Comparison of ENCODE assay signal across 27 cellular contexts in the genomic region with DNA sequence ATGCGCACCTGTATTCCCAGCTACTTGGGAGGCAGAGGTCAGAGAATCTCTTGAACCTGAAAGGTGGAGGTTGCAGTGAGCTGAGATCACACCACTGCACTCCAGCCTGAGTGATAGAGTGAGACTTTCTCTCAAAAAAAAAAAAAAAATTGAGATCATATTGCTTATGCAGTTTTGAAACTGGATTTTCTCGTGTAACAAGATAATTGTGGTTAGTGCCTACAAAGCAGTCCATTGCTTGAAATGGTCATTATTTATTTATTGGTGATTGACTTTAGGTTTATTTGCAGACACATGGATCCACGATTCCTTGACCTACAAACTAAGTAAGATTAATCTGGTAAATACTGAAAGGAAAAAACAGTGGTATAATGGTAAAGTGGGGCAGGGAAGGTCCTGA.
"Had no signal": no experiment of that assay in that cellular context is flagged by ENCODE, and none has a peak within 500 bp of the region (broad histone marks: within the 10 kb centered on the region; RNA-seq: fewer than 3 reads in every experiment).

No MANE protein-coding gene starts in this region.

- H2AFZ ChIP-seq: hepatocyte had no signal

- H3K4me2 ChIP-seq: hepatocyte had no signal

- ATAC-seq: gastrocnemius medialis; left cardiac atrium; left ventricle myocardium superior; stimulated activated naive CD8-positive, alpha-beta T cell treated with anti-CD3 and anti-CD28 coated beads, Interleukin-15, Interleukin-2, amounts not matched to agents 100 U/mL and 50 U/mL, for 24 hours had no signal

- H3K27me3 ChIP-seq: adrenal gland, body of pancreas, cardiac muscle cell, colonic mucosa, gastrocnemius medialis, hepatocyte, ovary, right lobe of liver, testis, transverse colon had no signal

- H3K9me3 Mint-ChIP-seq: activated naive CD8-positive, alpha-beta T cell treated with anti-CD3 and anti-CD28 coated beads for 36 hours had no signal

- H3K36me3 ChIP-seq: adrenal gland, cardiac muscle cell, colonic mucosa, ovary, right lobe of liver, transverse colon had no signal

- DNase-seq: activated CD4-positive, alpha-beta T cell treated with anti-CD3 and anti-CD28 coated beads for 4 hours; activated CD4-positive, alpha-beta T cell treated with anti-CD3 and anti-CD28 coated beads, Interleukin-2, amount 50 U/mL, for 4 hours; activated CD8-positive, alpha-beta memory T cell treated with anti-CD3 and anti-CD28 coated beads for 24 hours; activated effector memory CD4-positive, alpha-beta T cell treated with anti-CD3 and anti-CD28 coated beads, Interleukin-2, amount 50 U/mL, for 16 hours; activated naive CD4-positive, alpha-beta T cell treated with anti-CD3 and anti-CD28 coated beads for 36 hours; activated naive CD8-positive, alpha-beta T cell treated with anti-CD3 and anti-CD28 coated beads for 36 hours; adrenal gland; aorta; body of pancreas; cerebellar nuclear complex; colonic mucosa; effector CD8-positive, alpha-beta T cell; gastrocnemius medialis; glutamatergic neuron; left cardiac atrium; left ventricle myocardium superior; ovary; right lobe of liver; stimulated activated CD4-positive, alpha-beta T cell treated with anti-CD3 and anti-CD28 coated beads, Interleukin-4, amount 100 ng/mL, for 1 hour; stimulated activated naive CD8-positive, alpha-beta T cell treated with anti-CD3 and anti-CD28 coated beads, Interleukin-15, Interleukin-2, amounts not matched to agents 100 U/mL and 50 U/mL, for 24 hours; testis; transverse colon had no signal

- H3K9me3 ChIP-seq: adrenal gland, body of pancreas, colonic mucosa, gastrocnemius medialis, ovary, right lobe of liver, testis, transverse colon had no signal

- H3K79me2 ChIP-seq: hepatocyte had no signal

- H3K27me3 Mint-ChIP-seq: activated naive CD8-positive, alpha-beta T cell treated with anti-CD3 and anti-CD28 coated beads for 36 hours; progenitor cell of endocrine pancreas had no signal

- H3K27ac ChIP-seq: adrenal gland, body of pancreas, cardiac muscle cell, colonic mucosa, gastrocnemius medialis, hepatocyte, ovary, right lobe of liver, testis, transverse colon, VCaP had no signal

- H3K27ac Mint-ChIP-seq: activated naive CD4-positive, alpha-beta T cell treated with anti-CD3 and anti-CD28 coated beads for 36 hours; activated naive CD8-positive, alpha-beta T cell treated with anti-CD3 and anti-CD28 coated beads for 36 hours; activated T-helper 1 cell treated with anti-CD3 and anti-CD28 coated beads, Interleukin-12 subunit alpha, Interleukin-12 subunit beta, Interleukin-2, Interleukin-4 antibody, amounts not matched to agents 30 ng/mL and 10 ng/mL and 1 ng/mL, durations not matched to agents 14 hours and 24 hours and 36 hours; progenitor cell of endocrine pancreas had no signal

- H3K4me1 ChIP-seq: adrenal gland, colonic mucosa, gastrocnemius medialis, testis, transverse colon had no signal

- H3K4me3 Mint-ChIP-seq: activated naive CD4-positive, alpha-beta T cell treated with anti-CD3 and anti-CD28 coated beads for 36 hours; activated naive CD8-positive, alpha-beta T cell treated with anti-CD3 and anti-CD28 coated beads for 36 hours; activated T-helper 1 cell treated with anti-CD3 and anti-CD28 coated beads, Interleukin-12 subunit alpha, Interleukin-12 subunit beta, Interleukin-2, Interleukin-4 antibody, amounts not matched to agents 30 ng/mL and 10 ng/mL and 1 ng/mL, durations not matched to agents 14 hours and 24 hours and 36 hours had no signal

- H3K4me3 ChIP-seq: adrenal gland, body of pancreas, cardiac muscle cell, colonic mucosa, gastrocnemius medialis, hepatocyte, ovary, right lobe of liver, testis, transverse colon had no signal
